ENCODE assay signal across 10 cellular contexts in the genomic region with DNA sequence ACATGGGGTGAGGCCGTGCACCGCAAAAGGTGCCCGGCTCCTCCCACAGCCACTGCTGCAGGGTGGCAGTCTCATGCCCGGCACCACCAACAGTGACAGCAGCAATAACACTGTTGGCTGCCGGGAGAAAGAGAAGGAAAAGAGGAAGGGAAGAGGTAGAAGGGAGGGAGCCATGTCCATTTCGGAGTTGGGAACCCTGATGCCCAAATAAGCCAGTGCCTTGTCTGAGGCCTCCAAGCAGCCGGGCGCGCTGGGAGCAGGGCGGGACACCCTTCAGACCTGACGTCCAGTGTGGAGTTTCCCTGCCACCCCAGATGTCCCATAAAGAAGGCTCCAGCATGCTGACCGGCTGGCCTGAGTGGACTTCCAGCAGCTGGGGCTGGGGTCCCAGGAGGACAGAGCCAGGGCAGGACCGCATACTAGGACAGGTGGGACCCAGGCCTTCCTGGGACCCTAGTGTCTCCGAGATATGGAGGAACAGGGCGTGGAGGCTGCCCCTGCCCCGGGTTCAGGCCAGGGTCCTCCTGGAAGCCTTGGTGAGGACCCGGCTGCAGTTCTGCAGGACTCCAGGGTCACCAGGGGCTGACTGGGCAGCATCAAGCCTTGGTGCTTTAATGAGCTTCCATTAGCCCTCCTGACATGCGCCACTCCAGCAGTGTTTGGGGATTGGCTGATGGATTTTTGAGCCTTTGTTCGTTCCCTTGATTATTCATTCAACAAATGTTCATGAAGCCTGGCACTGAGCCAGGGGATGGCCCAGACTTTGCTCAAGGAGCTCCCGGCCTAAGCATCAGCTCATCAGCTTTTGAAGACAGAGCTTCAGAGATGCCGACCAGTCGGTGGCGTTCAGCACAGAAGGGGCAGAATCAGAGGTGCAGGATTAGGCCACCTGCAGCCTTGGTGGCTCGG.
DNase-seq lines count a peak whose midpoint lies in the region; ATAC-seq and TF ChIP-seq lines count a peak whose summit lies in the region.
"Had no signal": no experiment of that assay in that cellular context is flagged by ENCODE, and none has a peak within 500 bp of the region (broad histone marks: within the 10 kb centered on the region; RNA-seq: fewer than 3 reads in every experiment).

No MANE protein-coding gene starts in this region.

- no peak for TF ChIP-seq CTCF in MCF 10A (IDR thresholded peaks at IDR 0.05; ENCODE audit: unreplicated experiment)
- no peak for TF ChIP-seq CTCF in mammary epithelial cell (conservative IDR thresholded peaks at IDR 0.05 in 1 of 2, IDR thresholded peaks at IDR 0.05 in 1 of 2; ENCODE audit: extremely low read depth in 1 of 2, insufficient read depth in 1 of 2, low read depth in 1 of 2, low read length in 2 of 2)
- no peak for TF ChIP-seq CTCF in activated B cell treated with CpG ODN at 0.5 μM for 24 hours (IDR thresholded peaks at IDR 0.05)

- no peak overlapping the region for H3K9ac ChIP-seq in mammary epithelial cell (ENCODE audit: insufficient read depth, low read length)

- peak; percentile 45 for DNase-seq in MCF 10A (ENCODE audit: unreplicated experiment)
- DNase-seq in mammary epithelial cell, result no peak
- no peak for DNase-seq in activated B cell treated with CpG ODN at 0.5 μM for 24 hours
- peak; percentile 73 for DNase-seq in iris pigment epithelial cell (ENCODE audit: low read depth)
- no peak for DNase-seq in stimulated activated naive CD4-positive, alpha-beta T cell treated with Interleukin-2 at 50 U/mL for 16 hours (lab: John Stamatoyannopoulos, UW)
- no peak for DNase-seq in T1000 (lab: John Stamatoyannopoulos, UW)
- DNase-seq: HFFc6 had no signal

- H3K9me3 Mint-ChIP-seq in MCF 10A (ENCODE audit: unreplicated experiment) (no peaks in the 10 kb centered on the region), activated B cell treated with CpG ODN at 0.5 μM for 24 hours (no peaks in the 10 kb centered on the region)
- H3K9me3 Mint-ChIP-seq: HFFc6, IgD-negative memory B cell had no signal

- dilution Hi-C loops in mammary epithelial cell (cut with HindIII; ENCODE audit: low sequenced_read_pairs), result no loop called here

- H3K4me3 Mint-ChIP-seq in MCF 10A (ENCODE audit: unreplicated experiment), result no peak overlapping the region
- peak overlapping the region; percentile 67 for H3K4me3 Mint-ChIP-seq in activated B cell treated with CpG ODN at 0.5 μM for 24 hours
- H3K4me3 Mint-ChIP-seq: HFFc6 had no signal

- no peak for ATAC-seq in activated B cell treated with CpG ODN at 0.5 μM for 24 hours (ENCODE audit: low read depth)
- ATAC-seq in GM21717 (IDR thresholded peaks at IDR 0.05; ENCODE audit: unreplicated experiment), result no peak

- H3K36me3 ChIP-seq in mammary epithelial cell (ENCODE audit: insufficient read depth, low read length), result no peaks in the 10 kb centered on the region
- H3K36me3 ChIP-seq in thymus (ENCODE audit: control insufficient read depth, insufficient read depth), result no peaks in the 10 kb centered on the region

- POLR2A ChIA-PET in MCF 10A (lab: Yijun Ruan, JAX), result no interaction called here
- POLR2A ChIA-PET in activated B cell treated with CpG ODN at 0.5 μM for 24 hours (lab: Charles Lee), result no interaction called here

- no TSS peak for BruUV-seq in MCF 10A (replicated peaks; lab: Mats Ljungman, UMichigan)
- BruUV-seq in mammary epithelial cell (replicated peaks; lab: Mats Ljungman, UMichigan), result no TSS peak

- CTCF ChIA-PET in MCF 10A (lab: Yijun Ruan, JAX), result no interaction called here
- CTCF ChIA-PET in mammary epithelial cell (lab: Charles Lee; ENCODE audit: low non-redundant PET), result no interaction called here
- CTCF ChIA-PET in activated B cell treated with CpG ODN at 0.5 μM for 24 hours (lab: Charles Lee), result no interaction called here

- no peak overlapping the region for H3K4me2 ChIP-seq in mammary epithelial cell (ENCODE audit: insufficient read depth, low read depth, low read length)

- H3K79me2 ChIP-seq in mammary epithelial cell (ENCODE audit: insufficient read depth, low read length), result no peaks in the 10 kb centered on the region

- H3K9me3 ChIP-seq in mammary epithelial cell (replicated peaks; ENCODE audit: insufficient read depth, low read length) (no peaks in the 10 kb centered on the region), thymus (ENCODE audit: control insufficient read depth) (no peaks in the 10 kb centered on the region)

- H3K4me1 Mint-ChIP-seq in MCF 10A (ENCODE audit: insufficient read depth, unreplicated experiment) (peaks cover 1% of the 10 kb centered on the region), activated B cell treated with CpG ODN at 0.5 μM for 24 hours (peaks cover 10% of the 10 kb centered on the region)

- intact Hi-C loops in MCF 10A (cut with micrococcal nuclease), result no loop called here
- intact Hi-C loops in mammary epithelial cell (cut with micrococcal nuclease), result no loop called here
- intact Hi-C loops in activated B cell treated with CpG ODN at 0.5 μM for 24 hours (cut with micrococcal nuclease), result no loop called here

- H3K4me3 ChIP-seq in mammary epithelial cell (replicated peaks in 1 of 3; ENCODE audit: insufficient read depth in 1 of 3, low read depth in 2 of 3, low read length in 3 of 3), result no peak overlapping the region
- peak overlapping the region; percentile 33 for H3K4me3 ChIP-seq in thymus (ENCODE audit: low read length)

- peaks cover 4% of the 10 kb centered on the region for H3K36me3 Mint-ChIP-seq in MCF 10A (ENCODE audit: insufficient read depth, unreplicated experiment)
- H3K36me3 Mint-ChIP-seq in activated B cell treated with CpG ODN at 0.5 μM for 24 hours (ENCODE audit: low read depth), result no peaks in the 10 kb centered on the region
- H3K36me3 Mint-ChIP-seq: IgD-negative memory B cell had no signal

- no peak overlapping the region for H2AFZ ChIP-seq in mammary epithelial cell (ENCODE audit: low read depth, low read length)

- no peaks in the 10 kb centered on the region for H4K20me1 ChIP-seq in mammary epithelial cell (ENCODE audit: insufficient read depth, low read length)

- in situ Hi-C loops in mammary epithelial cell (cut with MboI; ENCODE audit: low sequenced_read_pairs in 2 of 2), result no loop called here

- H3K4me1 ChIP-seq in mammary epithelial cell (ENCODE audit: insufficient read depth, low read length) (no peaks in the 10 kb centered on the region), thymus (ENCODE audit: control insufficient read depth, insufficient read depth, low read length) (peaks cover 14% of the 10 kb centered on the region)

- H3K27me3 Mint-ChIP-seq in MCF 10A (ENCODE audit: insufficient read depth, unreplicated experiment) (no peaks in the 10 kb centered on the region), activated B cell treated with CpG ODN at 0.5 μM for 24 hours (peaks cover 23% of the 10 kb centered on the region)

- WGBS in mammary epithelial cell (ENCODE audit: low coverage, missing lambda C conversion rate), result 84% methylated on average over 24 of the region's 24 CpGs
- 76% methylated on average over 24 of the region's 24 CpGs for WGBS in thymus

- H3K27me3 ChIP-seq in mammary epithelial cell (ENCODE audit: insufficient read depth, low read length) (no peaks in the 10 kb centered on the region), thymus (ENCODE audit: control insufficient read depth, insufficient read depth) (peaks cover 2% of the 10 kb centered on the region)

- H3K27ac Mint-ChIP-seq in MCF 10A (ENCODE audit: low read depth, unreplicated experiment), result no peak overlapping the region
- no peak overlapping the region for H3K27ac Mint-ChIP-seq in activated B cell treated with CpG ODN at 0.5 μM for 24 hours
- H3K27ac Mint-ChIP-seq: HFFc6 had no signal

- no peak overlapping the region for H3K27ac ChIP-seq in mammary epithelial cell (ENCODE audit: insufficient read depth, low read depth, low read length)
- no peak overlapping the region for H3K27ac ChIP-seq in thymus (ENCODE audit: low read depth)

Comparison
In these comparisons a context has a peak if more than half of its experiments do, and no peak if none do; other contexts are left out.
1. DNase-seq: peak in MCF 10A (single experiment) and iris pigment epithelial cell (single experiment); none in mammary epithelial cell (single experiment), activated B cell treated with CpG ODN at 0.5 μM for 24 hours (single experiment), stimulated activated naive CD4-positive, alpha-beta T cell treated with Interleukin-2 at 50 U/mL for 16 hours (single experiment) and T1000 (single experiment).